ENCODE assay signal across 8 cellular contexts in the genomic region with DNA sequence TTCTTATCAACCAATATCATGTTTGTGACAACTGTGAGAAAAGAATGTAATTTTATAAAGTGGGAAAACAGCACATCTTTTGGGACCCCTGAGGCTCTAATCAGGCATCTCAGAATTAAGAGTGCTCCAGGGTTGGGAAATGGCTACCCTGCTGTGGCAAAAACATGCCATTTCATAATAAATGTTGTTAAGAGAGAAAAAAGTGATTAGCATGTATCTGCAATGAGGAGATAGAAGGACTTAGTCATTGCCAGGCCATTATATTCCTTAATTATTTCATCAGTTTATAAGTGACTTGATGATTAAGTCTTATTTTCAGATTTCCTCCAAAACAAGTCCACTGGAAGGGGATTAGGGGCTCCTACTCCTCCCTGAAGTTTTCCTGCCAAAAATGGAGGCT. TPM values are rescaled to one million over a fixed set of nuclear protein-coding genes. Genes with fewer than 3 reads are reported as not detected.
DNase-seq lines count a peak whose midpoint lies in the region; ATAC-seq, FAIRE-seq and TF ChIP-seq lines count a peak whose summit lies in the region.
"Not testable (repeated sequence)": the region's sequence is repeated elsewhere in the genome, so short reads cannot be mapped to it uniquely, and the experiment has no call there.

No MANE protein-coding gene starts in this region.

- H3K4me2 ChIP-seq in neuronal stem cell (ENCODE audit: insufficient read depth, low read length, poor library complexity, severe bottlenecking), result not testable (repeated sequence)

- H3K9me3 ChIP-seq in CD4-positive, alpha-beta T cell (ENCODE audit: control insufficient read depth, low read length); adipocyte (ENCODE audit: control insufficient read depth, low read length); kidney (ENCODE audit: control insufficient read depth in 1 of 2, low read length in 2 of 2); neuronal stem cell (replicated peaks in 1 of 2; ENCODE audit: control insufficient read depth in 2 of 2, insufficient read depth in 1 of 2, low read depth in 1 of 2, low read length in 2 of 2); thoracic aorta: not testable (repeated sequence)

- H3K14ac ChIP-seq in neuronal stem cell (ENCODE audit: low read length), result not testable (repeated sequence)

- peak overlapping the region; percentile 94 for H3K27ac ChIP-seq in CD4-positive, alpha-beta T cell (ENCODE audit: low read depth, low read length)
- H3K27ac ChIP-seq in kidney (ENCODE audit: low read depth in 2 of 2, low read length in 2 of 2), result peak overlapping the region; percentile 57 to 99
- H3K27ac ChIP-seq in neuronal stem cell (replicated peaks; ENCODE audit: low read length), result peak overlapping the region; percentile 61
- H3K27ac ChIP-seq in thoracic aorta, result peak overlapping the region in 1 of 2 donors; percentile 98

- not testable (repeated sequence) for H2BK120ac ChIP-seq in neuronal stem cell (ENCODE audit: low read depth, low read length)

- H2AK5ac ChIP-seq in neuronal stem cell (ENCODE audit: low read depth, low read length), result not testable (repeated sequence)

- not testable (repeated sequence) for H4K91ac ChIP-seq in neuronal stem cell (ENCODE audit: low read depth, low read length, poor library complexity)

- not testable (repeated sequence) for TF ChIP-seq CTCF in CD4-positive, alpha-beta T cell (IDR thresholded peaks at IDR 0.05); epithelial cell of esophagus (IDR thresholded peaks at IDR 0.05; ENCODE audit: insufficient read depth, low read depth, low read length, missing control alignments); kidney (IDR thresholded peaks at IDR 0.05; ENCODE audit: borderline replicate concordance, extremely low read depth, insufficient read depth); thoracic aorta (IDR thresholded peaks at IDR 0.05)

- not testable (repeated sequence) for H2BK15ac ChIP-seq in neuronal stem cell (ENCODE audit: low read length)

- not testable (repeated sequence) for H3K79me1 ChIP-seq in neuronal stem cell (ENCODE audit: low read depth, low read length)

- not testable (repeated sequence) for H3K4ac ChIP-seq in neuronal stem cell (ENCODE audit: low read length)

- H2BK5ac ChIP-seq in neuronal stem cell (ENCODE audit: low read length), result not testable (repeated sequence)

- not testable (repeated sequence) for H3K27me3 ChIP-seq in CD4-positive, alpha-beta T cell (ENCODE audit: control insufficient read depth, insufficient read depth, low read length); adipocyte (replicated peaks; ENCODE audit: control insufficient read depth, insufficient read depth, low read length); neuronal stem cell (ENCODE audit: control insufficient read depth in 3 of 3, insufficient read depth in 3 of 3, low read depth in 1 of 3, low read length in 3 of 3); thoracic aorta (replicated peaks; ENCODE audit: insufficient read depth)

- H3K27ac Mint-ChIP-seq in CD4-positive, alpha-beta T cell, result peak overlapping the region; percentile 100
- peak overlapping the region; percentile 97 to 98 (median 97) for H3K27ac Mint-ChIP-seq in IgD-negative memory B cell
- peak overlapping the region; percentile 95 to 96 for H3K27ac Mint-ChIP-seq in T-cell

- H3K4me3 ChIP-seq in adipocyte (ENCODE audit: low read length) (peak overlapping the region; percentile 91), epithelial cell of esophagus (ENCODE audit: low read length) (peak overlapping the region; percentile 58), kidney (ENCODE audit: low read length in 2 of 2) (peak overlapping the region; percentile 10 to 64), neuronal stem cell (ENCODE audit: low read length in 2 of 2) (peak overlapping the region in 1 of 2 donors; percentile 73), thoracic aorta (peak overlapping the region; percentile 99)

- ATAC-seq in CD4-positive, alpha-beta T cell (ENCODE audit: poor library complexity); T-cell (replicated peaks in 1 of 4); thoracic aorta (ENCODE audit: insufficient number of reproducible peaks, low FRiP score, low read depth): not testable (repeated sequence)

- not testable (repeated sequence) for DNase-seq in CD4-positive, alpha-beta T cell; T-cell; adipocyte (ENCODE audit: low read depth); epithelial cell of esophagus (ENCODE audit: low read depth); kidney; neuronal stem cell (ENCODE audit: low spot score); thoracic aorta (ENCODE audit: low spot score)

- peaks cover 29% of the 10 kb centered on the region for H3K4me1 ChIP-seq in adipocyte (ENCODE audit: control insufficient read depth, insufficient read depth, low read length)
- H3K4me1 ChIP-seq in kidney (ENCODE audit: control insufficient read depth in 1 of 2, insufficient read depth in 1 of 2, low read depth in 1 of 2, low read length in 2 of 2); neuronal stem cell (ENCODE audit: control insufficient read depth in 2 of 2, insufficient read depth in 1 of 2, low read depth in 1 of 2, low read length in 2 of 2): not testable (repeated sequence)
- H3K4me1 ChIP-seq in thoracic aorta (ENCODE audit: control insufficient read depth in 1 of 2, low read depth in 2 of 2), result peaks cover 5 to 22% of the 10 kb centered on the region in 2 donors

- peak overlapping the region; percentile 99 for H3K4me3 Mint-ChIP-seq in CD4-positive, alpha-beta T cell
- peak overlapping the region; percentile 95 to 98 (median 97) for H3K4me3 Mint-ChIP-seq in IgD-negative memory B cell
- peak overlapping the region; percentile 90 to 97 (median 95) for H3K4me3 Mint-ChIP-seq in T-cell

- not testable (repeated sequence) for H3K18ac ChIP-seq in neuronal stem cell (ENCODE audit: low read length)

- H3K27me3 Mint-ChIP-seq in CD4-positive, alpha-beta T cell; IgD-negative memory B cell; T-cell: not testable (repeated sequence)

- intact Hi-C loops in CD4-positive, alpha-beta T cell (cut with DNase I, micrococcal nuclease); kidney (cut with DNase I): not testable (repeated sequence)

- H2BK12ac ChIP-seq in neuronal stem cell (ENCODE audit: low read length), result not testable (repeated sequence)

- not testable (repeated sequence) for H2AFZ ChIP-seq in neuronal stem cell (ENCODE audit: low read length)

- H3K4me1 Mint-ChIP-seq in CD4-positive, alpha-beta T cell (ENCODE audit: low read depth), result peaks cover 64% of the 10 kb centered on the region
- H3K4me1 Mint-ChIP-seq in IgD-negative memory B cell (peaks cover 30 to 33% (median 33%) of the 10 kb centered on the region in 3 donors), T-cell (peaks cover 44 to 63% (median 48%) of the 10 kb centered on the region in 3 donors)

- H3K36me3 Mint-ChIP-seq in CD4-positive, alpha-beta T cell (ENCODE audit: low read depth), result peaks cover 30% of the 10 kb centered on the region
- not testable (repeated sequence) for H3K36me3 Mint-ChIP-seq in IgD-negative memory B cell, T-cell

- POLR2A ChIA-PET in CD4-positive, alpha-beta T cell (lab: Charles Lee), result interaction anchor here (1.9 to 7.6 kb wide), 3 partner anchors 8 to 52 kb away, joined by 9 to 95 read pairs (median 9); no protein-coding TSS in a partner anchor
- POLR2A ChIA-PET in T-cell (lab: Charles Lee), result interaction anchor here in 1 of 2 donors (0.6 to 1.2 kb wide), 2 partner anchors 19 to 274 kb away, joined by 3 read pairs; no protein-coding TSS in a partner anchor

- H3K9me3 Mint-ChIP-seq in CD4-positive, alpha-beta T cell; IgD-negative memory B cell; T-cell: not testable (repeated sequence)

- H3K36me3 ChIP-seq in adipocyte (ENCODE audit: control insufficient read depth, insufficient read depth, low read length, severe bottlenecking); kidney (ENCODE audit: control insufficient read depth in 1 of 2, insufficient read depth in 2 of 2, low read length in 2 of 2); neuronal stem cell (replicated peaks in 1 of 2; ENCODE audit: control insufficient read depth in 2 of 2, insufficient read depth in 2 of 2, low read length in 2 of 2); thoracic aorta: not testable (repeated sequence)

- peak overlapping the region; percentile 95 for H3K9ac ChIP-seq in adipocyte (ENCODE audit: low read length)
- H3K9ac ChIP-seq in kidney (ENCODE audit: low read length in 2 of 2), result peak overlapping the region in 1 of 2 donors; percentile 62
- H3K9ac ChIP-seq in neuronal stem cell (ENCODE audit: low read depth, low read length, poor library complexity), result not testable (repeated sequence)

- CTCF ChIA-PET in CD4-positive, alpha-beta T cell (lab: Charles Lee), result not testable (repeated sequence)
- CTCF ChIA-PET in T-cell (lab: Charles Lee), result interaction anchor here in 1 of 2 donors (0.6 kb wide), 1 partner anchor 1393 kb away, joined by 3 read pairs; no protein-coding TSS in a partner anchor

- not testable (repeated sequence) for H4K8ac ChIP-seq in neuronal stem cell (ENCODE audit: low read depth, low read length)

- not testable (repeated sequence) for FAIRE-seq in kidney (lab: Jason Lieb, UNC)

- not testable (repeated sequence) for H3K23ac ChIP-seq in neuronal stem cell (ENCODE audit: low read depth, low read length, poor library complexity)

RNA-seq across cellular contexts. Expression of gene ZNF217, which starts 3.1 kb away (rescaled TPM):
- 10 to 100 TPM; 83.5 to 87.4 TPM for total RNA-seq in CD4-positive, alpha-beta T cell
- 29.9 TPM for polyA plus RNA-seq in IgD-negative memory B cell
- 10 to 100 TPM; 57.6 to 92.4 (median 87.5) TPM for total RNA-seq in T-cell
- 60.9 TPM for total RNA-seq in kidney
- 5.0 TPM for polyA plus RNA-seq in kidney (ENCODE audit: insufficient read depth, low read depth, low replicate concordance)
- polyA plus RNA-seq in neuronal stem cell (2013, experiment 1 of 2), result 31.6 TPM
- polyA plus RNA-seq in neuronal stem cell (2013, experiment 2 of 2), result 32.6 TPM
- 10 to 100 TPM; 12.5 to 21.4 TPM for total RNA-seq in thoracic aorta
